Comparison of ENCODE assay signal across 1 cellular context in the genomic region with DNA sequence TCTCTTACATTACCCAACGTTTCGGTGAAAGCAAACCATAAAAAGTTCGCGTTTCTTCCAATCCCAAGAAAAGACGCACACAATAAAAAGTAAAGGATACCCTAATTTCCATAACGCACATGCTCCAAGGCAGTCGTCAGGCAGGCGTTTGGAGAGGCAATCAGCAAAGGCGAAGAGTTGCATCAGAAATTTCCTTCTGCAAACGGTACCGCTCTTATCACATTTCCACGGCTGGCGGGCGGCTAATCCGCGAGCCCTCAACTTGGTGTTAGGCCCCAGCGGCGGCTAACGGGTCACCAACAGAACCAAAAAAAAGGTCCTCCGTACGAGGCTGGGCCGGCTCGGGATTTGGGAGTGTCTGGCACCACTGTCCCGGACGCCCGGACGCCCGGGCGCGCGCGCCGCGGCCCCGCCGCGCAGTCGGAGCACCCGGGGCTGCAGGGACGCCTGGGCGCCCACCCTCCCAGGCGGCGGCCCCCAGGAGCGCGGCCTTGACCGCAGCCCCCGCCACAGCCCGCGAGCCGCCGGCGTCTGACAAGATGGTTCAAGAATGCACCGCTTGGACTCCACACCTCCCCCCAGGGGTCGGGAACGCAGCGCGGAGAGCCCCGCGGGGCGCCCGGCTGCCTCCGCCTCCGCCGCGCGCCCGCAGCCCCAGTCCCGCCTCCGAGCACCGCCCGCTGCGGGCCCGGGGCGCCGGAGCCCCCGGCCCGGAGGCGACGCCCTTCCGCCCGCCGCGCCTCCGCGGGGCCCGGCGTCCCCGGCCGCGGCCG.
TF ChIP-seq lines count a peak whose summit lies in the region.

No MANE protein-coding gene starts in this region.

TF ChIP-seq in liver, 16 proteins besides CTCF, POLR2A, EP300 and RAD21 (continued from another document):
- TF ChIP-seq, protein P1, sequence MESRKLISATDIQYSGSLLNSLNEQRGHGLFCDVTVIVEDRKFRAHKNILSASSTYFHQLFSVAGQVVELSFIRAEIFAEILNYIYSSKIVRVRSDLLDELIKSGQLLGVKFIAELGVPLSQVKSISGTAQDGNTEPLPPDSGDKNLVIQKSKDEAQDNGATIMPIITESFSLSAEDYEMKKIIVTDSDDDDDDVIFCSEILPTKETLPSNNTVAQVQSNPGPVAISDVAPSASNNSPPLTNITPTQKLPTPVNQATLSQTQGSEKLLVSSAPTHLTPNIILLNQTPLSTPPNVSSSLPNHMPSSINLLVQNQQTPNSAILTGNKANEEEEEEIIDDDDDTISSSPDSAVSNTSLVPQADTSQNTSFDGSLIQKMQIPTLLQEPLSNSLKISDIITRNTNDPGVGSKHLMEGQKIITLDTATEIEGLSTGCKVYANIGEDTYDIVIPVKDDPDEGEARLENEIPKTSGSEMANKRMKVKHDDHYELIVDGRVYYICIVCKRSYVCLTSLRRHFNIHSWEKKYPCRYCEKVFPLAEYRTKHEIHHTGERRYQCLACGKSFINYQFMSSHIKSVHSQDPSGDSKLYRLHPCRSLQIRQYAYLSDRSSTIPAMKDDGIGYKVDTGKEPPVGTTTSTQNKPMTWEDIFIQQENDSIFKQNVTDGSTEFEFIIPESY (IDR thresholded peaks at IDR 0.05), result no peak
- no peak for TF ChIP-seq HNF4A (conservative IDR thresholded peaks at IDR 0.05)
- no peak for TF ChIP-seq JUND (IDR thresholded peaks at IDR 0.05)
- TF ChIP-seq HNF4G (IDR thresholded peaks at IDR 0.05), result no peak
- TF ChIP-seq YY1 (IDR thresholded peaks at IDR 0.05), result no peak
- no peak for TF ChIP-seq TAF1 (conservative IDR thresholded peaks at IDR 0.05)
- TF ChIP-seq NR2F2 (IDR thresholded peaks at IDR 0.05), result no peak
TF ChIP-seq in liver: peak in this region for 0.
